18 cellular contexts compared by ENCODE assay signal in genomic region chr6:144936764-144937163, GRCh38.
DNase-seq lines count a peak whose midpoint lies in the region; ATAC-seq and TF ChIP-seq lines count a peak whose summit lies in the region.
"Had no signal": no experiment of that assay in that cellular context is flagged by ENCODE, and none has a peak within 500 bp of the region (broad histone marks: within the 10 kb centered on the region; RNA-seq: fewer than 3 reads in every experiment).

No MANE protein-coding gene starts in this region.

- dilution Hi-C loops in IMR-90 (cut with HindIII; ENCODE audit: low sequenced_read_pairs, unreplicated experiment): no loop called here

- no peak overlapping the region for H2BK120ac ChIP-seq in IMR-90 (ENCODE audit: low read depth, low read length)

- WGBS in IMR-90 (ENCODE audit: extremely low coverage in 2 of 2, insufficient read length in 1 of 2), 2 experiments: no CpG with 5 or more reads among the region's 2 CpGs

- TF ChIP-seq POLR2A in IMR-90 (IDR thresholded peaks at IDR 0.05; ENCODE audit: low read depth, low read length): no peak

- POLR2A ChIA-PET in IMR-90 (lab: Charles Lee; ENCODE audit: unreplicated experiment): no interaction called here

- no peak overlapping the region for H2AFZ ChIP-seq in IMR-90 (replicated peaks; ENCODE audit: low read length, poor library complexity)

- CTCF ChIA-PET in IMR-90 (lab: Yijun Ruan, JAX): no interaction called here

- ATAC-seq in IMR-90 (ENCODE audit: low read depth) (no peak), HG02763 (IDR thresholded peaks at IDR 0.05; ENCODE audit: unreplicated experiment) (no peak), GM18511 (IDR thresholded peaks at IDR 0.05; ENCODE audit: unreplicated experiment) (no peak)
- ATAC-seq: K562 had no signal

- DNase-seq in IMR-90 (peak; percentile 60), adipocyte (ENCODE audit: low read depth) (peak; percentile 36), iris pigment epithelial cell (ENCODE audit: low read depth) (peak; percentile 21), SKM-1 treated with dmso at 0.1 percent for 144 hours (lab: John Stamatoyannopoulos, UW; ENCODE audit: unreplicated experiment) (no peak)
- no peak for DNase-seq in activated CD4-positive, CD25-positive, alpha-beta regulatory T cell (lab: John Stamatoyannopoulos, UW)
- DNase-seq: BE2C; CD4-positive, alpha-beta T cell; DMS53; H9; NCI-H1436; NCI-H2029 treated with DMSO at 0.1 percent for 48 hours; NCI-H2171 treated with DMSO at 0.1 percent for 48 hours; NCI-H748 treated with DMSO at 0.1 percent for 48 hours; OCI-M1 had no signal

- no peak overlapping the region for H2AK9ac ChIP-seq in IMR-90 (replicated peaks; ENCODE audit: low read depth, low read length, poor library complexity)

- no peaks in the 10 kb centered on the region for H4K20me1 ChIP-seq in IMR-90 (ENCODE audit: insufficient read depth, low read length)

- no peak overlapping the region for H3K23ac ChIP-seq in IMR-90 (ENCODE audit: low read depth, low read length)

- H3K4ac ChIP-seq in IMR-90 (ENCODE audit: low read depth, low read length): no peak overlapping the region

- no peak overlapping the region; the same call in 1 of the 2 replicates for H3K18ac ChIP-seq in IMR-90 (ENCODE audit: low read depth, low read length)

- H3K27ac ChIP-seq in IMR-90 (ENCODE audit: insufficient read depth, low read length): no peak overlapping the region
- H3K27ac ChIP-seq: SJSA1 had no signal

- no peak overlapping the region for H3K4me2 ChIP-seq in IMR-90 (ENCODE audit: low read depth, low read length)

- no peaks in the 10 kb centered on the region for H3K9me3 ChIP-seq in IMR-90 (ENCODE audit: control insufficient read depth, insufficient read depth, low read length)
- H3K9me3 ChIP-seq in adipocyte (ENCODE audit: control insufficient read depth, low read length): peaks cover 5% of the 10 kb centered on the region
- H3K9me3 ChIP-seq: BE2C, SJSA1 had no signal

- H3K4me1 ChIP-seq in IMR-90 (ENCODE audit: control insufficient read depth, insufficient read depth, low read length): peaks cover 1% of the 10 kb centered on the region; the same call in 1 of the 2 replicates
- H3K4me1 ChIP-seq in adipocyte (ENCODE audit: control insufficient read depth, insufficient read depth, low read length): peaks cover 21% of the 10 kb centered on the region
- H3K4me1 ChIP-seq: SJSA1 had no signal

- no peak overlapping the region for H3K9ac ChIP-seq in IMR-90 (ENCODE audit: low read depth, low read length)
- no peak overlapping the region for H3K9ac ChIP-seq in adipocyte (ENCODE audit: low read length)

- no peak overlapping the region for H4K91ac ChIP-seq in IMR-90 (ENCODE audit: insufficient read depth, low read depth, low read length)

- H3K27me3 ChIP-seq in IMR-90 (ENCODE audit: control insufficient read depth, insufficient read depth, low read length) (no peaks in the 10 kb centered on the region), adipocyte (replicated peaks; ENCODE audit: control insufficient read depth, insufficient read depth, low read length) (no peaks in the 10 kb centered on the region)
- H3K27me3 ChIP-seq: BE2C, SJSA1 had no signal

- H3K36me3 ChIP-seq in IMR-90 (ENCODE audit: control insufficient read depth, insufficient read depth, low read length) (no peaks in the 10 kb centered on the region), adipocyte (ENCODE audit: control insufficient read depth, insufficient read depth, low read length, severe bottlenecking) (no peaks in the 10 kb centered on the region)
- H3K36me3 ChIP-seq: BE2C, SJSA1 had no signal

- no peak overlapping the region for H3K14ac ChIP-seq in IMR-90 (replicated peaks; ENCODE audit: low read depth, low read length)

- in situ Hi-C loops in IMR-90 (cut with MboI; ENCODE audit: low sequenced_read_pairs): loop anchor here (5.0 kb wide), 1 partner anchor 349 kb away; no protein-coding TSS in a partner anchor

- H2BK5ac ChIP-seq in IMR-90 (ENCODE audit: low read depth, low read length, poor library complexity, severe bottlenecking): no peak overlapping the region

- no peak overlapping the region for H4K5ac ChIP-seq in IMR-90 (ENCODE audit: low read depth, low read length)

- BruUV-seq in IMR-90 (replicated peaks; lab: Mats Ljungman, UMichigan): no TSS peak

- no peaks in the 10 kb centered on the region for H3K9me1 ChIP-seq in IMR-90 (ENCODE audit: insufficient read depth, low read length)

- intact Hi-C loops in IMR-90 (cut with micrococcal nuclease): loop anchor here (5.0 to 10.0 kb wide), 3 partner anchors 201 to 768 kb away; no protein-coding TSS in a partner anchor

- H3K4me3 ChIP-seq in IMR-90 (ENCODE audit: insufficient read depth, low read depth, low read length) (no peak overlapping the region), adipocyte (ENCODE audit: low read length) (no peak overlapping the region)
- H3K4me3 ChIP-seq: K562, SJSA1 had no signal

- no peak overlapping the region for H4K8ac ChIP-seq in IMR-90 (ENCODE audit: low read depth in 2 of 2, low read length in 2 of 2)

- no peak overlapping the region for H2BK20ac ChIP-seq in IMR-90 (ENCODE audit: low read depth, low read length)

- TF ChIP-seq CTCF in IMR-90 (conservative IDR thresholded peaks at IDR 0.05; ENCODE audit: low read depth, low read length): no peak

- H3K79me1 ChIP-seq in IMR-90 (ENCODE audit: low read depth in 1 of 2, low read length in 2 of 2): no peaks in the 10 kb centered on the region

- no peak overlapping the region for H2BK15ac ChIP-seq in IMR-90 (ENCODE audit: low read depth, low read length)

- TF ChIP-seq RAD21 in IMR-90 (IDR thresholded peaks at IDR 0.05; ENCODE audit: low read length): no peak

- H3K56ac ChIP-seq in IMR-90 (ENCODE audit: extremely low read depth, insufficient read depth, low read length): no peak overlapping the region

- H2AK5ac ChIP-seq in IMR-90 (ENCODE audit: low read depth, low read length): no peak overlapping the region

TF ChIP-seq in IMR-90, 13 proteins besides CTCF, POLR2A, EP300 and RAD21:
- no peak for TF ChIP-seq FOS (IDR thresholded peaks at IDR 0.05; ENCODE audit: low read depth, low read length)

Comparison
In these comparisons a context has a peak if more than half of its experiments do, and no peak if none do; other contexts are left out.
1. DNase-seq: peak in IMR-90 (single experiment), adipocyte (single experiment) and iris pigment epithelial cell (single experiment); none in SKM-1 treated with dmso at 0.1 percent for 144 hours (single experiment) and activated CD4-positive, CD25-positive, alpha-beta regulatory T cell (0 of 4).